ENCODE assay signal across 27 cellular contexts in the genomic region with DNA sequence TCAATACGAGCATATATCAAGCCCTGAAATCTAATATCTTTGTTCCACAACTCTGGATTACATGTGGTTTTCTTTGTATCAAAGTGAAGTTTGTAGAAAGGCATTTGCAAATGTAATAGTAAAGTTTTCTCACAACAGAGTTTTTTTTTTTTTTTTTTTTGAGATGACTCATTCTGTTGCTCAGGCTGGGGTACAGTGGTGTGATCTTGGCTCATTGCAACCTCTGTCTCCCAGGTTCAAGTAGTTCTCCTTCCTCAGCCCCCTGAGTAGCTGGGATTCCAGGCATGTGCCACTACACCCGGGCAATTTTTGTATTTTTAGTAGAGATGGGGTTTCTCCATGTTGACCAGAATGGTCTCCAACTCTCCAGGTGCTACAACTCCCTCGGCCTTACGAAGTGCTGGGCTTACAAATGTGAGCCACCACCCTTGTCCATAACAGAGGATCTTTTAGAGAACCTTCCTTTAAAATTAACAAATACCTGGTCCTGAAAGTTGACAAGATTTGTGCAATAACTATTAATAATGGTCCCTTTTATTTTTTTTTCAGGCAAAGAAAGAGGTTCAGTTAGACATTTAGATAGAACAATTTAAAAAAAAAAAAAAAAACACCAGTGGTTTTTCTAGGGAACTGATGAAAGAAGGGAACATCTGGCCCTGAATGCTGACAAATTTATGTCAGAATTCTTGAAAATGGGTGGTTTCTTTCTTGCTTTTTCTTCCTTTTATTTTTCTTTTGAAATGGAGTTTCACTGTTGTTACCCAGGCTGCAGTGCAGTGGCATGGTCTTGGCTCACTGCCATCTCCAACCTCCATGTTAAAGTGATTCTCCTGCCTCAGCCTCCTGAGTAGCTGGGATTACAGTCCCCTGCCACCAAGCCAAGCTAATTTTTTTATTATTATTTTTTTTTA.
DNase-seq lines count a peak whose midpoint lies in the region; ATAC-seq and FAIRE-seq lines count a peak whose summit lies in the region.
"Had no signal": no experiment of that assay in that cellular context is flagged by ENCODE, and none has a peak within 500 bp of the region (broad histone marks: within the 10 kb centered on the region; RNA-seq: fewer than 3 reads in every experiment).

No MANE protein-coding gene starts in this region.

- CTCF ChIA-PET in activated naive CD4-positive, alpha-beta T cell treated with anti-CD3 and anti-CD28 coated beads, Interleukin-2, amount 10 ng/mL, durations not matched to agents 7 days and 5 days (lab: Charles Lee) = no interaction called here

- FAIRE-seq in GM19239 (lab: Jason Lieb, UNC) = no peak
- FAIRE-seq: GM12878, urothelium cell line had no signal

- peaks cover 16% of the 10 kb centered on the region for H3K9me3 Mint-ChIP-seq in T-helper 2 cell treated with Interferon-gamma antibody and Interleukin-4, amounts not matched to agents 5 μg/mL and 100 μg/mL, for 36 hours
- H3K9me3 Mint-ChIP-seq in activated naive CD4-positive, alpha-beta T cell treated with anti-CD3 and anti-CD28 coated beads, Interleukin-2, amount 10 ng/mL, durations not matched to agents 7 days and 5 days = peaks cover 27% of the 10 kb centered on the region
- H3K9me3 Mint-ChIP-seq: IgD-negative memory B cell; natural killer cell treated with Interleukin-12 subunit alpha and Interleukin-12 subunit beta and Interleukin-15 and Interleukin-18, amount 100 ng/mL, for 72 hours had no signal

- intact Hi-C loops in sciatic nerve (cut with DNase I) = no loop called here

- peaks cover 41% of the 10 kb centered on the region for H3K4me1 Mint-ChIP-seq in T-helper 2 cell treated with Interferon-gamma antibody and Interleukin-4, amounts not matched to agents 5 μg/mL and 100 μg/mL, for 36 hours (ENCODE audit: low read depth)
- peaks cover 61% of the 10 kb centered on the region for H3K4me1 Mint-ChIP-seq in activated naive CD4-positive, alpha-beta T cell treated with anti-CD3 and anti-CD28 coated beads, Interleukin-2, amount 10 ng/mL, durations not matched to agents 7 days and 5 days
- H3K4me1 Mint-ChIP-seq: IgD-negative memory B cell, immature natural killer cell had no signal

- peak; percentile 11 for DNase-seq in stimulated activated CD4-positive, alpha-beta T cell treated with anti-CD3 and anti-CD28 coated beads, Interleukin-4, amount 100 ng/mL, for 1 hour
- no peak for DNase-seq in stimulated activated CD4-positive, alpha-beta T cell treated with anti-CD3 and anti-CD28 coated beads, Interleukin-4, amount 100 ng/mL, for 24 hours
- DNase-seq in T-helper 2 cell treated with Interferon-gamma antibody and Interleukin-4, amounts not matched to agents 5 μg/mL and 100 μg/mL, for 36 hours (ENCODE audit: low spot score) = peak; percentile 16
- peak; percentile 52 for DNase-seq in activated naive CD4-positive, alpha-beta T cell treated with anti-CD3 and anti-CD28 coated beads, Interleukin-2, amount 10 ng/mL, durations not matched to agents 7 days and 5 days
- no peak for DNase-seq in GM19239 (ENCODE audit: insufficient read length, low spot score)
- DNase-seq in sciatic nerve (ENCODE audit: low spot score) = no peak
- no peak for DNase-seq in NCI-H345 treated with DMSO at 0.1 percent for 48 hours (lab: John Stamatoyannopoulos, UW; ENCODE audit: unreplicated experiment)
- DNase-seq: activated CD4-positive, CD25-positive, alpha-beta regulatory T cell; effector CD8-positive, alpha-beta T cell; erythroblast; foreskin fibroblast; immature natural killer cell; left lung; midbrain; NCI-H1417 treated with DMSO at 0.1 percent for 48 hours; NCI-H2107; NCI-H510A treated with DMSO at 0.1 percent for 48 hours; NK-92 treated with Interleukin-12 subunit alpha and Interleukin-12 subunit beta, amount 100 ng/mL, for 24 hours; ovary; Peyer's patch; right cardiac atrium; T1000 had no signal

- peak overlapping the region; percentile 76 for H3K4me3 Mint-ChIP-seq in T-helper 2 cell treated with Interferon-gamma antibody and Interleukin-4, amounts not matched to agents 5 μg/mL and 100 μg/mL, for 36 hours
- H3K4me3 Mint-ChIP-seq in activated naive CD4-positive, alpha-beta T cell treated with anti-CD3 and anti-CD28 coated beads, Interleukin-2, amount 10 ng/mL, durations not matched to agents 7 days and 5 days = peak overlapping the region; percentile 54
- H3K4me3 Mint-ChIP-seq: IgD-negative memory B cell; immature natural killer cell; natural killer cell treated with Interleukin-12 subunit alpha and Interleukin-12 subunit beta and Interleukin-15 and Interleukin-18, amount 100 ng/mL, for 72 hours had no signal

- ATAC-seq in sciatic nerve = no peak
- ATAC-seq: GM12878; HCT116; left lung; natural killer cell treated with Interleukin-12 subunit alpha and Interleukin-12 subunit beta and Interleukin-15 and Interleukin-18, amount 100 ng/mL, for 72 hours; right cardiac atrium had no signal

- H3K27ac Mint-ChIP-seq in T-helper 2 cell treated with Interferon-gamma antibody and Interleukin-4, amounts not matched to agents 5 μg/mL and 100 μg/mL, for 36 hours = peak overlapping the region; percentile 92
- peak overlapping the region; percentile 99 for H3K27ac Mint-ChIP-seq in activated naive CD4-positive, alpha-beta T cell treated with anti-CD3 and anti-CD28 coated beads, Interleukin-2, amount 10 ng/mL, durations not matched to agents 7 days and 5 days
- H3K27ac Mint-ChIP-seq: IgD-negative memory B cell; immature natural killer cell; natural killer cell treated with Interleukin-12 subunit alpha and Interleukin-12 subunit beta and Interleukin-15 and Interleukin-18, amount 100 ng/mL, for 72 hours had no signal

- H3K27me3 Mint-ChIP-seq in T-helper 2 cell treated with Interferon-gamma antibody and Interleukin-4, amounts not matched to agents 5 μg/mL and 100 μg/mL, for 36 hours (ENCODE audit: low read depth) = no peaks in the 10 kb centered on the region
- no peaks in the 10 kb centered on the region for H3K27me3 Mint-ChIP-seq in activated naive CD4-positive, alpha-beta T cell treated with anti-CD3 and anti-CD28 coated beads, Interleukin-2, amount 10 ng/mL, durations not matched to agents 7 days and 5 days
- H3K27me3 Mint-ChIP-seq: IgD-negative memory B cell; natural killer cell treated with Interleukin-12 subunit alpha and Interleukin-12 subunit beta and Interleukin-15 and Interleukin-18, amount 100 ng/mL, for 72 hours had no signal

- H3K36me3 Mint-ChIP-seq in T-helper 2 cell treated with Interferon-gamma antibody and Interleukin-4, amounts not matched to agents 5 μg/mL and 100 μg/mL, for 36 hours (ENCODE audit: low read depth) = peaks cover 18% of the 10 kb centered on the region
- H3K36me3 Mint-ChIP-seq in activated naive CD4-positive, alpha-beta T cell treated with anti-CD3 and anti-CD28 coated beads, Interleukin-2, amount 10 ng/mL, durations not matched to agents 7 days and 5 days = peaks cover 25% of the 10 kb centered on the region
- H3K36me3 Mint-ChIP-seq: IgD-negative memory B cell; immature natural killer cell; natural killer cell treated with Interleukin-12 subunit alpha and Interleukin-12 subunit beta and Interleukin-15 and Interleukin-18, amount 100 ng/mL, for 72 hours had no signal

Comparison
In these comparisons a context has a peak if more than half of its experiments do, and no peak if none do; other contexts are left out.
1. DNase-seq: peak in stimulated activated CD4-positive, alpha-beta T cell treated with anti-CD3 and anti-CD28 coated beads, Interleukin-4, amount 100 ng/mL, for 1 hour (single experiment), T-helper 2 cell treated with Interferon-gamma antibody and Interleukin-4, amounts not matched to agents 5 μg/mL and 100 μg/mL, for 36 hours (single experiment) and activated naive CD4-positive, alpha-beta T cell treated with anti-CD3 and anti-CD28 coated beads, Interleukin-2, amount 10 ng/mL, durations not matched to agents 7 days and 5 days (single experiment); none in stimulated activated CD4-positive, alpha-beta T cell treated with anti-CD3 and anti-CD28 coated beads, Interleukin-4, amount 100 ng/mL, for 24 hours (single experiment), GM19239 (single experiment), sciatic nerve (single experiment) and NCI-H345 treated with DMSO at 0.1 percent for 48 hours (single experiment).